Comparison of ENCODE assay signal across 8 cellular contexts in genomic region chr17:1487939-1488825, GRCh38. TPM values are rescaled to one million over a fixed set of nuclear protein-coding genes. Genes with fewer than 3 reads are reported as not detected.
DNase-seq lines count a peak whose midpoint lies in the region; ATAC-seq and TF ChIP-seq lines count a peak whose summit lies in the region.

No MANE protein-coding gene starts in this region.

- CTCF ChIA-PET in Calu3 (lab: Charles Lee), result interaction anchor here (1.2 kb wide), 1 partner anchor 27 kb away, joined by 3 read pairs; no protein-coding TSS in a partner anchor
- CTCF ChIA-PET in PC-9 (lab: Charles Lee), result interaction anchor here (0.6 to 1.6 kb wide), 3 partner anchors 27 to 131 kb away, joined by 3 to 4 read pairs (median 3); no protein-coding TSS in a partner anchor

- H3K4me1 Mint-ChIP-seq in Calu3 (ENCODE audit: low read depth, unreplicated experiment) (peaks cover 9% of the 10 kb centered on the region), naive B cell (peaks cover 37 to 57% (median 54%) of the 10 kb centered on the region in 3 donors)
- H3K4me1 Mint-ChIP-seq in stimulated activated memory B cell treated with anti-CD40 and anti-IgM and Interleukin-4, amounts not matched to agents 10 μg/mL and 1 μg/mL and 100 μg/mL, for 72 hours, result peaks cover 66% of the 10 kb centered on the region

- ATAC-seq in HG02588 (IDR thresholded peaks at IDR 0.05; ENCODE audit: unreplicated experiment), result peak; percentile 20
- ATAC-seq in naive B cell (ENCODE audit: low read depth in 2 of 2), result peak; percentile 18 to 26
- ATAC-seq in stimulated activated memory B cell treated with anti-CD40 and anti-IgM and Interleukin-4, amounts not matched to agents 10 μg/mL and 1 μg/mL and 100 μg/mL, for 72 hours, result peak; percentile 52
- no peak for ATAC-seq in GM21786 (IDR thresholded peaks at IDR 0.05; ENCODE audit: unreplicated experiment)

- no peak for TF ChIP-seq CTCF in Calu3 (IDR thresholded peaks at IDR 0.05; ENCODE audit: unreplicated experiment)
- TF ChIP-seq CTCF in PC-9 (conservative IDR thresholded peaks at IDR 0.05), result no peak
- TF ChIP-seq CTCF in fibroblast of mammary gland (conservative IDR thresholded peaks at IDR 0.05; ENCODE audit: control insufficient read depth, insufficient read depth, low read depth, low read length), result no peak

- H3F3A ChIP-seq in PC-9 (ENCODE audit: insufficient read depth, low read depth), result peaks cover 44% of the 10 kb centered on the region; the same call in 1 of the 2 replicates

- peaks cover 65% of the 10 kb centered on the region for H3K36me3 Mint-ChIP-seq in Calu3 (ENCODE audit: insufficient read depth, unreplicated experiment)
- no peaks in the 10 kb centered on the region for H3K36me3 Mint-ChIP-seq in naive B cell
- peaks cover 5% of the 10 kb centered on the region for H3K36me3 Mint-ChIP-seq in stimulated activated memory B cell treated with anti-CD40 and anti-IgM and Interleukin-4, amounts not matched to agents 10 μg/mL and 1 μg/mL and 100 μg/mL, for 72 hours

- no peaks in the 10 kb centered on the region for H3K9me3 ChIP-seq in PC-9 (ENCODE audit: insufficient read depth, low read depth)

- H3K27me3 Mint-ChIP-seq in Calu3 (ENCODE audit: unreplicated experiment), result no peaks in the 10 kb centered on the region
- no peaks in the 10 kb centered on the region for H3K27me3 Mint-ChIP-seq in naive B cell
- no peaks in the 10 kb centered on the region for H3K27me3 Mint-ChIP-seq in stimulated activated memory B cell treated with anti-CD40 and anti-IgM and Interleukin-4, amounts not matched to agents 10 μg/mL and 1 μg/mL and 100 μg/mL, for 72 hours

- H3K27ac ChIP-seq in PC-9, result peak overlapping the region; percentile 45

- POLR2A ChIA-PET in PC-9 (lab: Charles Lee; ENCODE audit: unreplicated experiment), result interaction anchor here (0.6 to 0.7 kb wide), 4 partner anchors 13 to 126 kb away, joined by 3 to 11 read pairs (median 4); no protein-coding TSS in a partner anchor

- H3K4me1 ChIP-seq in PC-9 (replicated peaks; ENCODE audit: insufficient read depth), result peaks cover 58% of the 10 kb centered on the region

- H3K9me3 Mint-ChIP-seq in Calu3 (ENCODE audit: low read depth, unreplicated experiment), result no peaks in the 10 kb centered on the region
- no peaks in the 10 kb centered on the region for H3K9me3 Mint-ChIP-seq in naive B cell
- no peaks in the 10 kb centered on the region for H3K9me3 Mint-ChIP-seq in stimulated activated memory B cell treated with anti-CD40 and anti-IgM and Interleukin-4, amounts not matched to agents 10 μg/mL and 1 μg/mL and 100 μg/mL, for 72 hours

- H2AFZ ChIP-seq in PC-9, result peak overlapping the region; percentile 76

- TSS peak; percentile 49 for BruUV-seq in Calu3 (replicated peaks; lab: Mats Ljungman, UMichigan)
- BruUV-seq in PC-9 (replicated peaks; lab: Mats Ljungman, UMichigan), result TSS peak; percentile 53

- peak overlapping the region; percentile 74 for H3K27ac Mint-ChIP-seq in Calu3 (ENCODE audit: unreplicated experiment)
- H3K27ac Mint-ChIP-seq in naive B cell, result peak overlapping the region; percentile 71 to 100 (median 98)
- peak overlapping the region; percentile 93 for H3K27ac Mint-ChIP-seq in stimulated activated memory B cell treated with anti-CD40 and anti-IgM and Interleukin-4, amounts not matched to agents 10 μg/mL and 1 μg/mL and 100 μg/mL, for 72 hours

- H3K9me2 ChIP-seq in PC-9 (ENCODE audit: insufficient read depth), result no peaks in the 10 kb centered on the region

- no peaks in the 10 kb centered on the region for H3K27me3 ChIP-seq in PC-9 (ENCODE audit: insufficient read depth, low read depth)

- DNase-seq in Calu3, result peak; percentile 83
- peak; percentile 60 to 97 for DNase-seq in PC-9
- peak; percentile 57 for DNase-seq in activated effector memory CD4-positive, alpha-beta T cell treated with Interleukin-2 at 50 U/mL for 16 hours
- peak; percentile 72 for DNase-seq in fibroblast of mammary gland (ENCODE audit: low read depth)
- peak; percentile 77 for DNase-seq in naive B cell

- no peaks in the 10 kb centered on the region for H3K36me3 ChIP-seq in PC-9 (ENCODE audit: low read depth)

- H3K4me3 Mint-ChIP-seq in Calu3 (ENCODE audit: low read depth, unreplicated experiment) (peak overlapping the region; percentile 73), naive B cell (peak overlapping the region; percentile 80 to 95 (median 90))
- H3K4me3 Mint-ChIP-seq in stimulated activated memory B cell treated with anti-CD40 and anti-IgM and Interleukin-4, amounts not matched to agents 10 μg/mL and 1 μg/mL and 100 μg/mL, for 72 hours, result peak overlapping the region; percentile 80

- intact Hi-C loops in Calu3 (cut with micrococcal nuclease; ENCODE audit: unreplicated experiment) (no loop called here), PC-9 (cut with micrococcal nuclease; ENCODE audit: unreplicated experiment) (loop anchor here (1.0 to 5.0 kb wide), 5 partner anchors 29 to 229 kb away; partner anchors contain the start of genes CRK, INPP5K, PITPNA and RILP)

- H3K4me3 ChIP-seq in PC-9 (peak overlapping the region; percentile 56), fibroblast of mammary gland (ENCODE audit: control insufficient read depth, low read depth, low read length) (peak overlapping the region; percentile 42)

- peak overlapping the region; percentile 92 for H3K4me2 ChIP-seq in PC-9

- H4K20me1 ChIP-seq in PC-9 (ENCODE audit: insufficient read depth), result no peaks in the 10 kb centered on the region

- H3K79me2 ChIP-seq in PC-9 (ENCODE audit: low read depth), result peaks cover 24% of the 10 kb centered on the region

RNA-seq across cellular contexts. Expression of gene MYO1C, which starts 4.3 kb away (rescaled TPM):
- total RNA-seq in Calu3 (2022) (117 and 134 TPM in 2 replicates), PC-9 (2021) (237 and 261 TPM in 2 replicates)
- polyA plus RNA-seq in naive B cell (ENCODE audit: low read depth in 6 of 6), result 10 to 100 TPM; 12.0 to 32.5 (median 21.4) TPM

RNA-seq across cellular contexts. Expression of gene INPP5K, which starts 28.2 kb away (rescaled TPM):
- 15.4 and 18.7 TPM in 2 replicates for total RNA-seq in Calu3 (2022)
- 41.9 and 42.9 TPM in 2 replicates for total RNA-seq in PC-9 (2021)
- polyA plus RNA-seq in naive B cell (ENCODE audit: low read depth in 6 of 6), result 100 to 1,000 TPM in 1 of 6 donors, 10 to 100 TPM in 5; 57.0 to 102 (median 61.1) TPM

RNA-seq across cellular contexts. Expression of gene CRK, which starts 32.1 kb away (rescaled TPM):
- total RNA-seq in Calu3 (2022), result 38.9 and 40.0 TPM in 2 replicates
- total RNA-seq in PC-9 (2021), result 57.1 and 57.9 TPM in 2 replicates
- 10 to 100 TPM; 28.1 to 34.6 (median 32.3) TPM for polyA plus RNA-seq in naive B cell (ENCODE audit: low read depth in 6 of 6)
